ENCODE assay signal across 17 cellular contexts in genomic region chr1:109084563-109085517, GRCh38. TPM values are rescaled to one million over a fixed set of nuclear protein-coding genes. Genes with fewer than 3 reads are reported as not detected.
A peak's percentile ranks its signal among the peaks of the same experiment; 100 is the strongest.
DNase-seq lines count a peak whose midpoint lies in the region; ATAC-seq, FAIRE-seq and TF ChIP-seq lines count a peak whose summit lies in the region.
"Had no signal": no experiment of that assay in that cellular context is flagged by ENCODE, and none has a peak within 500 bp of the region (broad histone marks: within the 10 kb centered on the region; RNA-seq: fewer than 3 reads in every experiment).

No MANE protein-coding gene starts in this region.

- TF ChIP-seq EP300 in HepG2 (IDR thresholded peaks at IDR 0.05; ENCODE audit: low read depth in 2 of 2, low read length in 2 of 2) (no peak), HepG2 (CRISPR knock-in tag; IDR thresholded peaks at IDR 0.05; ENCODE audit: borderline replicate concordance) (no peak)

- peaks cover 3% of the 10 kb centered on the region for H3K27me3 Mint-ChIP-seq in progenitor cell of endocrine pancreas
- H3K27me3 Mint-ChIP-seq in effector memory CD8-positive, alpha-beta T cell = no peaks in the 10 kb centered on the region
- H3K27me3 Mint-ChIP-seq: activated T-cell treated with anti-CD3 and anti-CD28 coated beads, Interleukin-2, amount 50 U/mL, for 24 hours; stimulated activated naive CD8-positive, alpha-beta T cell treated with anti-CD3 and anti-CD28 coated beads, Interleukin-15, Interleukin-2, amounts not matched to agents 100 ng/mL and 50 ng/mL, for 24 hours had no signal

- TF ChIP-seq RAD21 in HepG2 (CRISPR knock-in tag; IDR thresholded peaks at IDR 0.05) = no peak

- H3K36me3 ChIP-seq in HepG2 (replicated peaks in 1 of 2; ENCODE audit: control insufficient read depth in 1 of 2, insufficient read depth in 2 of 2, low read length in 2 of 2) (no peaks in the 10 kb centered on the region), right lobe of liver (no peaks in the 10 kb centered on the region)
- H3K36me3 ChIP-seq: vagina had no signal

- H3K9me3 ChIP-seq in HepG2 (ENCODE audit: low read length) (no peaks in the 10 kb centered on the region), right lobe of liver (no peaks in the 10 kb centered on the region)
- H3K9me3 ChIP-seq: vagina had no signal

- peak; percentile 60 for ATAC-seq in HepG2
- ATAC-seq in right lobe of liver = no peak
- ATAC-seq in HG03457 (IDR thresholded peaks at IDR 0.05; ENCODE audit: unreplicated experiment) = no peak
- ATAC-seq in effector memory CD8-positive, alpha-beta T cell (replicated peaks) = no peak
- ATAC-seq: left cardiac atrium had no signal

- H2AFZ ChIP-seq in HepG2 (ENCODE audit: low read length) = peak overlapping the region; percentile 88

- in situ Hi-C loops in HepG2 (cut with HindIII; ENCODE audit: extremely low pct_ligation_motif_present, low pct_unique_long_range_greater_than_20kb) = no loop called here

- peak; percentile 62 for DNase-seq in HepG2 (ENCODE audit: low spot score)
- no peak for DNase-seq in right lobe of liver
- peak; percentile 39 for DNase-seq in iris pigment epithelial cell (ENCODE audit: low read depth)
- no peak for DNase-seq in progenitor cell of endocrine pancreas (ENCODE audit: low spot score, unreplicated experiment)
- DNase-seq in GM10248 (ENCODE audit: extremely low spot score) = no peak
- DNase-seq in effector memory CD8-positive, alpha-beta T cell = no peak
- DNase-seq: activated CD4-positive, alpha-beta T cell treated with anti-CD3 and anti-CD28 coated beads for 48 hours; activated T-cell treated with anti-CD3 and anti-CD28 coated beads, Interleukin-2, amount 50 U/mL, for 24 hours; GDM1; left cardiac atrium; NCI-H1417; NCI-H2171 treated with DMSO at 0.1 percent for 48 hours; Right ventricle myocardium superior had no signal

- POLR2A ChIA-PET in HepG2 (lab: Yijun Ruan, JAX) = interaction anchor here (1.5 to 4.0 kb wide), 3 partner anchors 9 to 43 kb away, joined by 4 to 26 read pairs (median 15); partner anchors contain the start of genes TAF13 and WDR47
- POLR2A ChIA-PET in GM10248 (lab: Yijun Ruan, JAX) = interaction anchor here (0.7 kb wide), 1 partner anchor 15 kb away, joined by 3 read pairs; no protein-coding TSS in a partner anchor

- FAIRE-seq in HepG2 (lab: Jason Lieb, UNC) = no peak

- H3K36me3 Mint-ChIP-seq in progenitor cell of endocrine pancreas (ENCODE audit: insufficient read depth) = peaks cover 7% of the 10 kb centered on the region
- H3K36me3 Mint-ChIP-seq in effector memory CD8-positive, alpha-beta T cell (ENCODE audit: insufficient read depth) = peaks cover 6% of the 10 kb centered on the region

- peaks cover 47% of the 10 kb centered on the region for H3K4me1 ChIP-seq in HepG2 (ENCODE audit: insufficient read depth, low read length)
- no peaks in the 10 kb centered on the region for H3K4me1 ChIP-seq in right lobe of liver

- peak overlapping the region; percentile 49 for H3K27ac ChIP-seq in HepG2 (ENCODE audit: extremely low read length, insufficient read depth, low read length)
- H3K27ac ChIP-seq in right lobe of liver = no peak overlapping the region
- H3K27ac ChIP-seq in angular gyrus (ENCODE audit: low read depth, low read length) = peak overlapping the region; percentile 94
- H3K27ac ChIP-seq: vagina had no signal

- intact Hi-C loops in HepG2 (cut with micrococcal nuclease; ENCODE audit: unreplicated experiment) (no loop called here), right lobe of liver (cut with DNase I) (no loop called here)

- H3K4me3 Mint-ChIP-seq in progenitor cell of endocrine pancreas (ENCODE audit: low read depth) = no peak overlapping the region
- H3K4me3 Mint-ChIP-seq in effector memory CD8-positive, alpha-beta T cell = no peak overlapping the region
- H3K4me3 Mint-ChIP-seq: activated T-cell treated with anti-CD3 and anti-CD28 coated beads, Interleukin-2, amount 50 U/mL, for 24 hours; stimulated activated naive CD8-positive, alpha-beta T cell treated with anti-CD3 and anti-CD28 coated beads, Interleukin-15, Interleukin-2, amounts not matched to agents 100 ng/mL and 50 ng/mL, for 24 hours had no signal

- H3K4me3 ChIP-seq in HepG2 (replicated peaks in 1 of 3; ENCODE audit: insufficient read depth in 1 of 3, low read depth in 2 of 3, low read length in 3 of 3) (peak overlapping the region; percentile 20 to 57 (median 42); a peak in 5 of 6 replicates), right lobe of liver (no peak overlapping the region)
- H3K4me3 ChIP-seq: vagina had no signal

- no TSS peak for BruUV-seq in HepG2 (replicated peaks; lab: Mats Ljungman, UMichigan)

- H4K20me1 ChIP-seq in HepG2 (ENCODE audit: insufficient read depth, low read length) = no peaks in the 10 kb centered on the region

- H3K27me3 ChIP-seq in HepG2 (ENCODE audit: control insufficient read depth in 1 of 2, insufficient read depth in 2 of 2, low read length in 2 of 2) (no peaks in the 10 kb centered on the region), right lobe of liver (no peaks in the 10 kb centered on the region)
- H3K27me3 ChIP-seq: vagina had no signal

- TF ChIP-seq CTCF in HepG2 (CRISPR knock-in tag; IDR thresholded peaks at IDR 0.05) (no peak), right lobe of liver (IDR thresholded peaks at IDR 0.05) (no peak), progenitor cell of endocrine pancreas (IDR thresholded peaks at IDR 0.05; ENCODE audit: unreplicated experiment) (no peak), GM10248 (IDR thresholded peaks at IDR 0.05; ENCODE audit: control extremely low read depth, extremely low read depth, low read depth, missing control alignments) (no peak)

- peaks cover 1% of the 10 kb centered on the region for H3K4me1 Mint-ChIP-seq in progenitor cell of endocrine pancreas (ENCODE audit: low read depth)
- H3K4me1 Mint-ChIP-seq in effector memory CD8-positive, alpha-beta T cell (ENCODE audit: low read depth in 2 of 2) = no peaks in the 10 kb centered on the region

- peaks cover 4% of the 10 kb centered on the region for H3K79me2 ChIP-seq in HepG2 (ENCODE audit: insufficient read depth, low read length)

- 5% methylated on average over 11 of the region's 13 CpGs for WGBS in HepG2 (ENCODE audit: low lambda C conversion rate)
- 86% methylated on average over 8 of the region's 13 CpGs for WGBS in right lobe of liver (ENCODE audit: insufficient coverage, low coverage, low lambda C conversion rate, missing lambda C conversion rate)

- no peaks in the 10 kb centered on the region for H3K9me3 Mint-ChIP-seq in progenitor cell of endocrine pancreas (ENCODE audit: low read depth)
- H3K9me3 Mint-ChIP-seq in effector memory CD8-positive, alpha-beta T cell = no peaks in the 10 kb centered on the region
- H3K9me3 Mint-ChIP-seq: activated T-cell treated with anti-CD3 and anti-CD28 coated beads, Interleukin-2, amount 50 U/mL, for 24 hours; stimulated activated naive CD8-positive, alpha-beta T cell treated with anti-CD3 and anti-CD28 coated beads, Interleukin-15, Interleukin-2, amounts not matched to agents 100 ng/mL and 50 ng/mL, for 24 hours had no signal

- TF ChIP-seq POLR2A in HepG2 (IDR thresholded peaks at IDR 0.05; ENCODE audit: insufficient read depth in 1 of 2, low read depth in 2 of 2, low read length in 2 of 2) = no peak
- TF ChIP-seq POLR2A in right lobe of liver (IDR thresholded peaks at IDR 0.05) = no peak

- H3K4me2 ChIP-seq in HepG2 (ENCODE audit: low read depth, low read length) = peak overlapping the region; percentile 74

- H3K9ac ChIP-seq in HepG2 (ENCODE audit: insufficient read depth, low read depth, low read length) = peak overlapping the region; percentile 61

- CTCF ChIA-PET in HepG2 (lab: Yijun Ruan, JAX; ENCODE audit: low intra/inter-chr PET ratio, low total read pairs) (no interaction called here), GM10248 (lab: Yijun Ruan, JAX) (interaction anchor here (1.4 to 4.0 kb wide), 3 partner anchors 9 to 15 kb away, joined by 5 to 23 read pairs (median 5); partner anchors contain the start of gene TAF13)

- H3K27ac Mint-ChIP-seq in progenitor cell of endocrine pancreas = no peak overlapping the region
- H3K27ac Mint-ChIP-seq in effector memory CD8-positive, alpha-beta T cell = no peak overlapping the region
- H3K27ac Mint-ChIP-seq: stimulated activated naive CD8-positive, alpha-beta T cell treated with anti-CD3 and anti-CD28 coated beads, Interleukin-15, Interleukin-2, amounts not matched to agents 100 ng/mL and 50 ng/mL, for 24 hours had no signal

RNA-seq across cellular contexts. Expression of gene TMEM167B, which starts 5.7 kb away (rescaled TPM):
- total RNA-seq in HepG2 (2016; rRNA removed; fragmentation: Illumina TruSeq; extraction: Trizol) (22.4 and 24.4 TPM in 2 replicates), right lobe of liver (10 to 100 TPM; 10.5 to 21.9 (median 15.1) TPM), progenitor cell of endocrine pancreas (24.7 and 27.1 TPM in 2 replicates)
- 4.3 and 5.4 TPM in 2 replicates for total RNA-seq in HepG2 (2016; cell fraction: cytosol; rRNA removed; fragmentation: Illumina TruSeq; extraction: Trizol; ENCODE audit: low read depth)
- total RNA-seq in HepG2 (2016; cell fraction: insoluble cytoplasmic fraction; rRNA removed; fragmentation: Illumina TruSeq; extraction: Trizol) = 23.6 and 26.0 TPM in 2 replicates
- 14.2 and 15.4 TPM in 2 replicates for total RNA-seq in HepG2 (2016; cell fraction: membrane; rRNA removed; fragmentation: Illumina TruSeq; extraction: Trizol)
- 15.0 and 18.4 TPM in 2 replicates for total RNA-seq in HepG2 (2016; cell fraction: nucleus; rRNA removed; fragmentation: Illumina TruSeq; extraction: Trizol)
- polyA plus RNA-seq in HepG2 (2011; rRNA removed) = 9.5 and 10.2 TPM in 2 replicates
- 6.3 and 7.9 TPM in 2 replicates for polyA plus RNA-seq in HepG2 (2011; cell fraction: cytosol; rRNA removed)
- 4.6 and 5.9 TPM in 2 replicates for polyA plus RNA-seq in HepG2 (2011; cell fraction: nucleus; rRNA removed)
- 21.2 and 25.3 TPM in 2 replicates for polyA plus RNA-seq in HepG2 (2012)
- 4.8 and 7.2 TPM in 2 replicates for polyA plus RNA-seq in HepG2 (2016; cell fraction: cytosol; fragmentation: Illumina TruSeq; extraction: Trizol; ENCODE audit: low read depth)
- 22.2 and 24.2 TPM in 2 replicates for polyA plus RNA-seq in HepG2 (2016; cell fraction: insoluble cytoplasmic fraction; fragmentation: Illumina TruSeq; extraction: Trizol; ENCODE audit: low read depth)
- 9.2 and 10.4 TPM in 2 replicates for polyA plus RNA-seq in HepG2 (2016; cell fraction: membrane; fragmentation: Illumina TruSeq; extraction: Trizol; ENCODE audit: low read depth)
- polyA plus RNA-seq in HepG2 (2016; cell fraction: nucleus; fragmentation: Illumina TruSeq; extraction: Trizol; ENCODE audit: insufficient read depth, low read depth) = 17.0 and 18.9 TPM in 2 replicates
- polyA minus RNA-seq in HepG2 (2011; rRNA and poly(A)+ RNA removed; ENCODE audit: low replicate concordance) = 2.5 and 3.6 TPM in 2 replicates
- polyA minus RNA-seq in HepG2 (2011; cell fraction: cytosol; rRNA and poly(A)+ RNA removed) = 9.4 and 11.4 TPM in 2 replicates
- 5.8 and 7.1 TPM in 2 replicates for polyA minus RNA-seq in HepG2 (2011; cell fraction: nucleus; rRNA and poly(A)+ RNA removed)

RNA-seq across cellular contexts. Expression of gene TAF13, which starts 9.0 kb away (rescaled TPM):
- total RNA-seq in HepG2 (2016; rRNA removed; fragmentation: Illumina TruSeq; extraction: Trizol) = 36.3 and 62.1 TPM in 2 replicates
- total RNA-seq in HepG2 (2016; cell fraction: cytosol; rRNA removed; fragmentation: Illumina TruSeq; extraction: Trizol; ENCODE audit: low read depth) = 9.0 and 10.1 TPM in 2 replicates
- total RNA-seq in HepG2 (2016; cell fraction: insoluble cytoplasmic fraction; rRNA removed; fragmentation: Illumina TruSeq; extraction: Trizol) = 40.2 and 62.3 TPM in 2 replicates
- 28.6 and 37.3 TPM in 2 replicates for total RNA-seq in HepG2 (2016; cell fraction: membrane; rRNA removed; fragmentation: Illumina TruSeq; extraction: Trizol)
- 15.9 and 16.8 TPM in 2 replicates for total RNA-seq in HepG2 (2016; cell fraction: nucleus; rRNA removed; fragmentation: Illumina TruSeq; extraction: Trizol)
- 8.6 and 11.5 TPM in 2 replicates for polyA plus RNA-seq in HepG2 (2011; rRNA removed)
- polyA plus RNA-seq in HepG2 (2011; cell fraction: cytosol; rRNA removed) = 2.9 and 5.7 TPM in 2 replicates
- 1.1 and 2.3 TPM in 2 replicates for polyA plus RNA-seq in HepG2 (2011; cell fraction: nucleus; rRNA removed)
- 17.4 and 25.3 TPM in 2 replicates for polyA plus RNA-seq in HepG2 (2012)
- 9.4 and 9.5 TPM in 2 replicates for polyA plus RNA-seq in HepG2 (2016; cell fraction: cytosol; fragmentation: Illumina TruSeq; extraction: Trizol; ENCODE audit: low read depth)
- polyA plus RNA-seq in HepG2 (2016; cell fraction: insoluble cytoplasmic fraction; fragmentation: Illumina TruSeq; extraction: Trizol; ENCODE audit: low read depth) = 69.4 and 70.2 TPM in 2 replicates
- polyA plus RNA-seq in HepG2 (2016; cell fraction: membrane; fragmentation: Illumina TruSeq; extraction: Trizol; ENCODE audit: low read depth) = 26.1 and 31.2 TPM in 2 replicates
- 29.1 and 33.5 TPM in 2 replicates for polyA plus RNA-seq in HepG2 (2016; cell fraction: nucleus; fragmentation: Illumina TruSeq; extraction: Trizol; ENCODE audit: insufficient read depth, low read depth)
- polyA minus RNA-seq in HepG2 (2011; rRNA and poly(A)+ RNA removed; ENCODE audit: low replicate concordance) = 2.6 and 6.6 TPM in 2 replicates
- 10.6 and 12.0 TPM in 2 replicates for polyA minus RNA-seq in HepG2 (2011; cell fraction: cytosol; rRNA and poly(A)+ RNA removed)
- 5.9 and 7.8 TPM in 2 replicates for polyA minus RNA-seq in HepG2 (2011; cell fraction: nucleus; rRNA and poly(A)+ RNA removed)
- 10 to 100 TPM; 19.2 to 41.1 (median 26.4) TPM for total RNA-seq in right lobe of liver
- total RNA-seq in progenitor cell of endocrine pancreas = 22.0 and 24.1 TPM in 2 replicates

RNA-seq across cellular contexts. Expression of gene ELAPOR1, which starts 29.1 kb away (rescaled TPM):
- total RNA-seq in HepG2 (2016; rRNA removed; fragmentation: Illumina TruSeq; extraction: Trizol) (0.14 and 0.20 TPM in 2 replicates), right lobe of liver (1 to 10 TPM in 1 of 6 experiments, under 1 TPM in 5; 0.16 to 1.2 (median 0.22) TPM), progenitor cell of endocrine pancreas (10.6 and 14.6 TPM in 2 replicates)
- total RNA-seq in HepG2 (2016; cell fraction: cytosol; rRNA removed; fragmentation: Illumina TruSeq; extraction: Trizol; ENCODE audit: low read depth) = 0.09 and 0.10 TPM in 2 replicates
- 0.12 and 0.22 TPM in 2 replicates for total RNA-seq in HepG2 (2016; cell fraction: insoluble cytoplasmic fraction; rRNA removed; fragmentation: Illumina TruSeq; extraction: Trizol)
- 0.06 and 0.24 TPM in 2 replicates for total RNA-seq in HepG2 (2016; cell fraction: membrane; rRNA removed; fragmentation: Illumina TruSeq; extraction: Trizol)
- total RNA-seq in HepG2 (2016; cell fraction: nucleus; rRNA removed; fragmentation: Illumina TruSeq; extraction: Trizol) = 0.71 and 1.2 TPM in 2 replicates
- polyA plus RNA-seq in HepG2 (2011; rRNA removed) = 0.12 and 0.13 TPM in 2 replicates
- 0.09 and 0.16 TPM in 2 replicates for polyA plus RNA-seq in HepG2 (2011; cell fraction: cytosol; rRNA removed)
- polyA plus RNA-seq in HepG2 (2011; cell fraction: nucleus; rRNA removed) = 0.32 and 0.38 TPM in 2 replicates
- 0.07 and 0.16 TPM in 2 replicates for polyA plus RNA-seq in HepG2 (2012)
- 0.14 and 0.19 TPM in 2 replicates for polyA plus RNA-seq in HepG2 (2016; cell fraction: cytosol; fragmentation: Illumina TruSeq; extraction: Trizol; ENCODE audit: low read depth)
- polyA plus RNA-seq in HepG2 (2016; cell fraction: insoluble cytoplasmic fraction; fragmentation: Illumina TruSeq; extraction: Trizol; ENCODE audit: low read depth) = 0.19 TPM in 2 replicates
- polyA plus RNA-seq in HepG2 (2016; cell fraction: membrane; fragmentation: Illumina TruSeq; extraction: Trizol; ENCODE audit: low read depth) = 0.08 and 0.18 TPM in 2 replicates
- 0.17 TPM in 1 of 2 replicates, not detected in the other for polyA plus RNA-seq in HepG2 (2016; cell fraction: nucleus; fragmentation: Illumina TruSeq; extraction: Trizol; ENCODE audit: insufficient read depth, low read depth)
- 0.80 and 2.9 TPM in 2 replicates for polyA minus RNA-seq in HepG2 (2011; rRNA and poly(A)+ RNA removed; ENCODE audit: low replicate concordance)
- not detected in 2 replicates for polyA minus RNA-seq in HepG2 (2011; cell fraction: cytosol; rRNA and poly(A)+ RNA removed)
- polyA minus RNA-seq in HepG2 (2011; cell fraction: nucleus; rRNA and poly(A)+ RNA removed) = 0.39 and 0.50 TPM in 2 replicates

RNA-seq across cellular contexts. Expression of gene WDR47, which starts 42.9 kb away (rescaled TPM):
- total RNA-seq in HepG2 (2016; rRNA removed; fragmentation: Illumina TruSeq; extraction: Trizol) (5.9 and 6.0 TPM in 2 replicates), right lobe of liver (1 to 10 TPM; 2.4 to 4.2 (median 2.6) TPM), progenitor cell of endocrine pancreas (12.1 and 12.2 TPM in 2 replicates)
- total RNA-seq in HepG2 (2016; cell fraction: cytosol; rRNA removed; fragmentation: Illumina TruSeq; extraction: Trizol; ENCODE audit: low read depth) = 2.0 and 2.2 TPM in 2 replicates
- total RNA-seq in HepG2 (2016; cell fraction: insoluble cytoplasmic fraction; rRNA removed; fragmentation: Illumina TruSeq; extraction: Trizol) = 5.5 and 7.3 TPM in 2 replicates
- 3.1 and 4.0 TPM in 2 replicates for total RNA-seq in HepG2 (2016; cell fraction: membrane; rRNA removed; fragmentation: Illumina TruSeq; extraction: Trizol)
- total RNA-seq in HepG2 (2016; cell fraction: nucleus; rRNA removed; fragmentation: Illumina TruSeq; extraction: Trizol) = 7.6 and 7.7 TPM in 2 replicates
- 3.7 and 4.3 TPM in 2 replicates for polyA plus RNA-seq in HepG2 (2011; rRNA removed)
- 1.7 and 2.7 TPM in 2 replicates for polyA plus RNA-seq in HepG2 (2011; cell fraction: cytosol; rRNA removed)
- 5.3 and 5.7 TPM in 2 replicates for polyA plus RNA-seq in HepG2 (2011; cell fraction: nucleus; rRNA removed)
- polyA plus RNA-seq in HepG2 (2012) = 3.1 and 3.2 TPM in 2 replicates
- polyA plus RNA-seq in HepG2 (2016; cell fraction: cytosol; fragmentation: Illumina TruSeq; extraction: Trizol; ENCODE audit: low read depth) = 0.14 and 0.19 TPM in 2 replicates
- 4.0 and 4.5 TPM in 2 replicates for polyA plus RNA-seq in HepG2 (2016; cell fraction: insoluble cytoplasmic fraction; fragmentation: Illumina TruSeq; extraction: Trizol; ENCODE audit: low read depth)
- polyA plus RNA-seq in HepG2 (2016; cell fraction: membrane; fragmentation: Illumina TruSeq; extraction: Trizol; ENCODE audit: low read depth) = 0.56 and 0.84 TPM in 2 replicates
- polyA plus RNA-seq in HepG2 (2016; cell fraction: nucleus; fragmentation: Illumina TruSeq; extraction: Trizol; ENCODE audit: insufficient read depth, low read depth) = 8.1 and 9.3 TPM in 2 replicates
- polyA minus RNA-seq in HepG2 (2011; rRNA and poly(A)+ RNA removed; ENCODE audit: low replicate concordance) = 3.0 and 7.0 TPM in 2 replicates
- 6.3 and 7.3 TPM in 2 replicates for polyA minus RNA-seq in HepG2 (2011; cell fraction: cytosol; rRNA and poly(A)+ RNA removed)
- polyA minus RNA-seq in HepG2 (2011; cell fraction: nucleus; rRNA and poly(A)+ RNA removed) = 8.0 and 10.6 TPM in 2 replicates

Comparison
In these comparisons a context has a peak if more than half of its experiments do, and no peak if none do; other contexts are left out.
1. DNase-seq: peak in HepG2 (single experiment) and iris pigment epithelial cell (single experiment); none in right lobe of liver (0 of 3), progenitor cell of endocrine pancreas (single experiment), GM10248 (single experiment) and effector memory CD8-positive, alpha-beta T cell (0 of 3).
2. H3K27ac ChIP-seq: peak in HepG2 (single experiment) and angular gyrus (single experiment); none in right lobe of liver (0 of 3).
3. H3K4me3 ChIP-seq: peak in HepG2 (3 of 3); none in right lobe of liver (0 of 3).